10 cellular contexts compared by ENCODE assay signal in the genomic region with DNA sequence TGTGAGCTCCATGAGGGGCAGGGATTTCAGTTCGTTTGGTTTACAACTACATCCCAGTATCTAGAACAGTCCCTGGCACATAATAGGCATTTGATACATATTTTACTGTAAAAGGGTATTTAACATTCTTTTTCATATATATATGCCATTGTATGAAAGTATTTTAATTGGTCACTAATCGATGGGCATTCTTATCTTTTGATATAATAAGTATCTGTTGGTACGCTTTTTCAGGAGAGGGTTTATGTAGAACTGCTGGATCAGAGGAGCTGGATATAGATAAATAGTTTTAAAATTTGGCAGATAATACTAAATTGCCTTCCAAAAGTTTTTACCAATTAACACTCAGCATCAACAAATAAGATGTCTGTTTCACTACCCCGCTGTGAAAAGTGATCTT. TPM values are rescaled to one million over a fixed set of nuclear protein-coding genes. Genes with fewer than 3 reads are reported as not detected.
DNase-seq lines count a peak whose midpoint lies in the region; ATAC-seq and TF ChIP-seq lines count a peak whose summit lies in the region.
"Had no signal": no experiment of that assay in that cellular context is flagged by ENCODE, and none has a peak within 500 bp of the region (broad histone marks: within the 10 kb centered on the region; RNA-seq: fewer than 3 reads in every experiment).

No MANE protein-coding gene starts in this region.

- H3K9ac ChIP-seq in iPS-18a (ENCODE audit: low read length) (peak overlapping the region; percentile 97), stomach smooth muscle (ENCODE audit: low read length in 2 of 2) (peak overlapping the region; percentile 74 to 97)

- H3K9me3 ChIP-seq in iPS-18a (ENCODE audit: control insufficient read depth, low read depth, low read length) (no peaks in the 10 kb centered on the region), stomach smooth muscle (ENCODE audit: control insufficient read depth in 2 of 2, low read length in 2 of 2) (no peaks in the 10 kb centered on the region)

- peaks cover 12% of the 10 kb centered on the region for H3K4me1 ChIP-seq in GM23338 (ENCODE audit: insufficient read depth)
- H3K4me1 ChIP-seq in iPS-18a (ENCODE audit: control insufficient read depth, low read depth, low read length), result peaks cover 8% of the 10 kb centered on the region
- H3K4me1 ChIP-seq in stomach smooth muscle (ENCODE audit: control insufficient read depth, insufficient read depth, low read length), result peaks cover 14% of the 10 kb centered on the region

- peak overlapping the region; percentile 75 for H3K4me2 ChIP-seq in GM23338

- H2AFZ ChIP-seq in GM23338, result peak overlapping the region; percentile 74

- H3K36me3 Mint-ChIP-seq in GM23338 (ENCODE audit: low read depth) (peaks cover 6% of the 10 kb centered on the region; the same call in 2 of the 3 replicates), activated B cell treated with CpG ODN at 0.5 μM for 24 hours (ENCODE audit: low read depth) (peaks cover 13% of the 10 kb centered on the region), osteocyte (ENCODE audit: unreplicated experiment) (no peaks in the 10 kb centered on the region)

- H3K4me1 Mint-ChIP-seq in GM23338 (peaks cover 3% of the 10 kb centered on the region; the same call in 2 of the 3 replicates), activated B cell treated with CpG ODN at 0.5 μM for 24 hours (peaks cover 6% of the 10 kb centered on the region), osteocyte (ENCODE audit: unreplicated experiment) (peaks cover 9% of the 10 kb centered on the region)

- CTCF ChIA-PET in activated B cell treated with CpG ODN at 0.5 μM for 24 hours (lab: Charles Lee), result interaction anchor here (0.9 to 1.0 kb wide), 3 partner anchors 14 to 210 kb away, joined by 3 read pairs; a partner anchor contains a TSS

- ATAC-seq in GM23338, result no peak
- no peak for ATAC-seq in activated B cell treated with CpG ODN at 0.5 μM for 24 hours (ENCODE audit: low read depth)
- no peak for ATAC-seq in HG02763 (IDR thresholded peaks at IDR 0.05; ENCODE audit: unreplicated experiment)

- POLR2A ChIA-PET in activated B cell treated with CpG ODN at 0.5 μM for 24 hours (lab: Charles Lee), result interaction anchor here (1.4 to 2.4 kb wide), 5 partner anchors 18 to 210 kb away, joined by 4 to 33 read pairs (median 20); a partner anchor contains a TSS

- no peaks in the 10 kb centered on the region for H3F3A ChIP-seq in GM23338 (replicated peaks; ENCODE audit: low read depth)

- no peaks in the 10 kb centered on the region for H3K9me2 ChIP-seq in GM23338 (ENCODE audit: insufficient read depth)

- H3K27me3 Mint-ChIP-seq in GM23338 (ENCODE audit: insufficient read depth, low read depth, poor library complexity) (no peaks in the 10 kb centered on the region), activated B cell treated with CpG ODN at 0.5 μM for 24 hours (no peaks in the 10 kb centered on the region), osteocyte (ENCODE audit: unreplicated experiment) (no peaks in the 10 kb centered on the region)

- H3K27ac Mint-ChIP-seq in GM23338 (no peak overlapping the region), activated B cell treated with CpG ODN at 0.5 μM for 24 hours (peak overlapping the region; percentile 8), osteocyte (ENCODE audit: unreplicated experiment) (no peak overlapping the region)

- H3K36me3 ChIP-seq in GM23338 (ENCODE audit: insufficient read depth) (0 out of 2 replicates have a peak, but pooled peaks cover 2% of the 10 kb centered on the region), iPS-18a (ENCODE audit: control insufficient read depth, low read depth, low read length) (peaks cover 14% of the 10 kb centered on the region), stomach smooth muscle (ENCODE audit: control insufficient read depth in 2 of 2, insufficient read depth in 2 of 2, low read length in 2 of 2) (no peaks in the 10 kb centered on the region)

- H3K4me3 Mint-ChIP-seq in GM23338 (no peak overlapping the region), activated B cell treated with CpG ODN at 0.5 μM for 24 hours (no peak overlapping the region), osteocyte (ENCODE audit: unreplicated experiment) (no peak overlapping the region)

- H3K4me3 ChIP-seq in GM23338 (peak overlapping the region; percentile 93), iPS-18a (ENCODE audit: low read length) (peak overlapping the region; percentile 77), stomach smooth muscle (ENCODE audit: low read length in 2 of 2) (peak overlapping the region; percentile 95 to 97)

- no peak for TF ChIP-seq CTCF in GM23338 (conservative IDR thresholded peaks at IDR 0.05; ENCODE audit: low read depth in 2 of 2)
- no peak for TF ChIP-seq CTCF in activated B cell treated with CpG ODN at 0.5 μM for 24 hours (IDR thresholded peaks at IDR 0.05)
- no peak for TF ChIP-seq CTCF in osteocyte (IDR thresholded peaks at IDR 0.05)

- no peak for DNase-seq in GM23338 (ENCODE audit: low spot score)
- DNase-seq in activated B cell treated with CpG ODN at 0.5 μM for 24 hours, result no peak
- DNase-seq in osteocyte (ENCODE audit: extremely low spot score, unreplicated experiment), result no peak
- DNase-seq in superior temporal gyrus (ENCODE audit: extremely low spot score), result no peak
- no peak for DNase-seq in DMS79 treated with DMSO at 0.1 percent for 48 hours (lab: John Stamatoyannopoulos, UW)
- DNase-seq: activated CD4-positive, alpha-beta T cell treated with anti-CD3 and anti-CD28 coated beads, Interleukin-2, amount 50 U/mL, for 48 hours; NCI-H446 had no signal

- H3K27ac ChIP-seq in GM23338 (ENCODE audit: low read depth) (peak overlapping the region; percentile 93), iPS-18a (ENCODE audit: low read length) (no peak overlapping the region), stomach smooth muscle (ENCODE audit: low read length) (peak overlapping the region; percentile 91)

- H3K79me2 ChIP-seq in GM23338 (replicated peaks; ENCODE audit: insufficient read depth), result peaks cover 40% of the 10 kb centered on the region

- peaks cover 11% of the 10 kb centered on the region for H3K9me3 Mint-ChIP-seq in GM23338
- H3K9me3 Mint-ChIP-seq in activated B cell treated with CpG ODN at 0.5 μM for 24 hours, result peaks cover 2% of the 10 kb centered on the region
- no peaks in the 10 kb centered on the region for H3K9me3 Mint-ChIP-seq in osteocyte (ENCODE audit: unreplicated experiment)

- H3K27me3 ChIP-seq in GM23338 (ENCODE audit: insufficient read depth) (no peaks in the 10 kb centered on the region), iPS-18a (ENCODE audit: control insufficient read depth, insufficient read depth, low read length) (no peaks in the 10 kb centered on the region), stomach smooth muscle (ENCODE audit: control insufficient read depth in 1 of 2, insufficient read depth in 2 of 2, low read length in 2 of 2) (no peaks in the 10 kb centered on the region)

- H4K20me1 ChIP-seq in GM23338 (replicated peaks; ENCODE audit: insufficient read depth), result peaks cover 26% of the 10 kb centered on the region

- intact Hi-C loops in activated B cell treated with CpG ODN at 0.5 μM for 24 hours (cut with micrococcal nuclease), result loop anchor here (1.0 to 5.0 kb wide), 7 partner anchors 9 to 445 kb away; a partner anchor contains a TSS

RNA-seq across cellular contexts. Expression of a gene that starts 1.0 kb away (rescaled TPM):
- 125 and 146 TPM in 2 replicates for total RNA-seq in GM23338 (2014; rRNA removed; shearing (Covaris generic))
- 181 and 201 TPM in 2 replicates for polyA plus RNA-seq in GM23338 (2016; fragmentation: Nextera tagmentation; extraction: Ambion mirVana)
- total RNA-seq in activated B cell treated with CpG ODN at 0.5 μM for 24 hours (90.0 and 99.5 TPM in 2 replicates), osteocyte (71.8 and 76.2 TPM in 2 replicates)
